Comparison of ENCODE assay signal across 13 cellular contexts in the genomic region with DNA sequence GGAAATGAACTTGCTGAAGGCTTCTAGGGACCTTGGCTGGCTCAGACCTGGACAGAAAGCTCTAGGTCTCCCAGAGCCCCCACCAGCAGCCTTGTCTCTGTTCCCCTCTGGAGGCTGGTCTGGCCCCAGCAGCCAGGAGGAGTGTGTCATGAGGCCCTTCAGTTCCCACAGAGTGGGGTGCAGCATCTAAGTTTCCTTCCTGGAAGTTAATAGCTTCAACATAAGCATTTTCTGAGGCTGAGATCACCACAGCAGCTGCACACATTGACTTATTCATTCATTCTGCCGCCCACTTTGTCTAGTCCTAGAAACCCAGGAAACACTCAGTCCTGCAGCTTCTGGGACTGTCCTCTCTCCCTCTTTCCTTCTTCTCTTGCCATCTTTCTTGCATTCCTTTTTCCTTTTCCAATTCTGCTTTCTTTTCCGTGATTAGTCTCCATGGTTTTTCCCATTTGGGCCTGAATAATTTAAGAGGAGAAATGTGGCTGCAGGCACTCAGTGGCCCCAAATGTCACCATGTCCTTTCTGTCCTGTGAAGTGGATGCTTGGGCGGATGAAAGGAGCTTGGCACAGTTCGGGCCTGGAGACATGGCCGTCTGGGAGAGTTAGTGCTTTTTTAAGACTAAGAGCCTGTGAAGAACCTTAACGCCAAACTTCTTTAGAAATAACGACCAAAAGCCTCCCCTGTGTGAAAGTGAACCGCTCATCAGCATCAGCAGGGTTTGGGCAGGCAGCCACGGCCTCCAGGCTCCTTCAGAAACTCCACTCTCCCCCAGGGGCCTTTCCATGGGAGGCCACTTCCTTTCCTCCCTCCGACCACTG. TPM values are rescaled to one million over a fixed set of nuclear protein-coding genes. Genes with fewer than 3 reads are reported as not detected.
A peak's percentile ranks its signal among the peaks of the same experiment; 100 is the strongest.
DNase-seq lines count a peak whose midpoint lies in the region; ATAC-seq and TF ChIP-seq lines count a peak whose summit lies in the region.
"Had no signal": no experiment of that assay in that cellular context is flagged by ENCODE, and none has a peak within 500 bp of the region (broad histone marks: within the 10 kb centered on the region; RNA-seq: fewer than 3 reads in every experiment).

No MANE protein-coding gene starts in this region.

- ATAC-seq in WTC11 (no peak), heart right ventricle (peak; percentile 6 to 69 (median 53))
- ATAC-seq in stimulated activated effector memory CD8-positive, alpha-beta T cell treated with anti-CD3 and anti-CD28 coated beads, Interleukin-12 subunit alpha, Interleukin-12 subunit beta, amount 100 ng/mL, for 72 hours: peak; percentile 68
- ATAC-seq: CD8-positive, alpha-beta T cell had no signal

- CTCF ChIA-PET in activated naive CD4-positive, alpha-beta T cell treated with anti-CD3 and anti-CD28 coated beads, Interleukin-2, amount 10 ng/mL, durations not matched to agents 7 days and 5 days (lab: Charles Lee): interaction anchor here (0.9 kb wide), 1 partner anchor 31 kb away, joined by 3 read pairs; the partner anchor contains the start of gene PCMTD2
- CTCF ChIA-PET in WTC11 (lab: Charles Lee): interaction anchor here (0.8 to 3.6 kb wide), 13 partner anchors 13 to 122 kb away, joined by 3 to 29 read pairs (median 8); partner anchors contain the start of gene PCMTD2

- TF ChIP-seq CTCF in WTC11 (IDR thresholded peaks at IDR 0.05): no peak
- TF ChIP-seq CTCF in heart right ventricle (IDR thresholded peaks at IDR 0.05): no peak

- H3K4me3 ChIP-seq in heart right ventricle: no peak overlapping the region
- H3K4me3 ChIP-seq: suprapubic skin had no signal

- H3K4me1 Mint-ChIP-seq in activated naive CD4-positive, alpha-beta T cell treated with anti-CD3 and anti-CD28 coated beads, Interleukin-2, amount 50 U/mL, for 24 hours: peaks cover 8% of the 10 kb centered on the region
- peaks cover 22% of the 10 kb centered on the region for H3K4me1 Mint-ChIP-seq in activated naive CD4-positive, alpha-beta T cell treated with anti-CD3 and anti-CD28 coated beads, Interleukin-2, amount 10 ng/mL, durations not matched to agents 7 days and 5 days
- peaks cover 22% of the 10 kb centered on the region for H3K4me1 Mint-ChIP-seq in WTC11
- H3K4me1 Mint-ChIP-seq in stimulated activated effector memory CD8-positive, alpha-beta T cell treated with anti-CD3 and anti-CD28 coated beads, Interleukin-12 subunit alpha, Interleukin-12 subunit beta, amount 100 ng/mL, for 72 hours: peaks cover 32% of the 10 kb centered on the region

- no peaks in the 10 kb centered on the region for H3K9me3 ChIP-seq in heart right ventricle
- H3K9me3 ChIP-seq: suprapubic skin had no signal

- peaks cover 26 to 46% (median 42%) of the 10 kb centered on the region in 9 donors for H3K4me1 ChIP-seq in heart right ventricle

- peak overlapping the region; percentile 39 for H3K27ac Mint-ChIP-seq in activated naive CD4-positive, alpha-beta T cell treated with anti-CD3 and anti-CD28 coated beads, Interleukin-2, amount 50 U/mL, for 24 hours
- no peak overlapping the region for H3K27ac Mint-ChIP-seq in activated naive CD4-positive, alpha-beta T cell treated with anti-CD3 and anti-CD28 coated beads, Interleukin-2, amount 10 ng/mL, durations not matched to agents 7 days and 5 days
- peak overlapping the region; percentile 53; the same call in 1 of the 2 replicates for H3K27ac Mint-ChIP-seq in WTC11
- H3K27ac Mint-ChIP-seq in stimulated activated effector memory CD8-positive, alpha-beta T cell treated with anti-CD3 and anti-CD28 coated beads, Interleukin-12 subunit alpha, Interleukin-12 subunit beta, amount 100 ng/mL, for 72 hours: no peak overlapping the region
- H3K27ac Mint-ChIP-seq: CD8-positive, alpha-beta T cell had no signal

- peak overlapping the region in 9 of 10 donors; percentile 20 to 82 (median 69) for H3K27ac ChIP-seq in heart right ventricle
- H3K27ac ChIP-seq: suprapubic skin had no signal

- no peaks in the 10 kb centered on the region for H3K36me3 Mint-ChIP-seq in activated naive CD4-positive, alpha-beta T cell treated with anti-CD3 and anti-CD28 coated beads, Interleukin-2, amount 50 U/mL, for 24 hours
- H3K36me3 Mint-ChIP-seq in activated naive CD4-positive, alpha-beta T cell treated with anti-CD3 and anti-CD28 coated beads, Interleukin-2, amount 10 ng/mL, durations not matched to agents 7 days and 5 days: no peaks in the 10 kb centered on the region
- no peaks in the 10 kb centered on the region for H3K36me3 Mint-ChIP-seq in WTC11
- no peaks in the 10 kb centered on the region for H3K36me3 Mint-ChIP-seq in stimulated activated effector memory CD8-positive, alpha-beta T cell treated with anti-CD3 and anti-CD28 coated beads, Interleukin-12 subunit alpha, Interleukin-12 subunit beta, amount 100 ng/mL, for 72 hours
- H3K36me3 Mint-ChIP-seq: CD8-positive, alpha-beta T cell had no signal

- intact Hi-C loops in heart right ventricle (cut with DNase I) (no loop called here), posterior vena cava (cut with DNase I) (no loop called here)

- WGBS in heart right ventricle, 2 donors: 33 to 42% methylated on average over 10 of the region's 10 CpGs

- H3K36me3 ChIP-seq in heart right ventricle: no peaks in the 10 kb centered on the region
- H3K36me3 ChIP-seq: suprapubic skin had no signal

- no peaks in the 10 kb centered on the region for H3K9me3 Mint-ChIP-seq in activated naive CD4-positive, alpha-beta T cell treated with anti-CD3 and anti-CD28 coated beads, Interleukin-2, amount 50 U/mL, for 24 hours
- H3K9me3 Mint-ChIP-seq in activated naive CD4-positive, alpha-beta T cell treated with anti-CD3 and anti-CD28 coated beads, Interleukin-2, amount 10 ng/mL, durations not matched to agents 7 days and 5 days: no peaks in the 10 kb centered on the region
- H3K9me3 Mint-ChIP-seq in WTC11: no peaks in the 10 kb centered on the region
- H3K9me3 Mint-ChIP-seq in stimulated activated effector memory CD8-positive, alpha-beta T cell treated with anti-CD3 and anti-CD28 coated beads, Interleukin-12 subunit alpha, Interleukin-12 subunit beta, amount 100 ng/mL, for 72 hours: no peaks in the 10 kb centered on the region
- H3K9me3 Mint-ChIP-seq: CD8-positive, alpha-beta T cell had no signal

- peaks cover 0 to 7% (median 0%) of the 10 kb centered on the region in 7 donors for H3K27me3 ChIP-seq in heart right ventricle

- H3K27me3 Mint-ChIP-seq in activated naive CD4-positive, alpha-beta T cell treated with anti-CD3 and anti-CD28 coated beads, Interleukin-2, amount 50 U/mL, for 24 hours: no peaks in the 10 kb centered on the region
- peaks cover 19% of the 10 kb centered on the region for H3K27me3 Mint-ChIP-seq in activated naive CD4-positive, alpha-beta T cell treated with anti-CD3 and anti-CD28 coated beads, Interleukin-2, amount 10 ng/mL, durations not matched to agents 7 days and 5 days
- no peaks in the 10 kb centered on the region for H3K27me3 Mint-ChIP-seq in WTC11 (ENCODE audit: low read depth)

- DNase-seq in activated naive CD4-positive, alpha-beta T cell treated with anti-CD3 and anti-CD28 coated beads, Interleukin-2, amount 10 ng/mL, durations not matched to agents 7 days and 5 days: no peak
- no peak for DNase-seq in WTC11 (ENCODE audit: low spot score)
- DNase-seq in heart right ventricle: peak in 1 of 2 donors; percentile 29
- no peak for DNase-seq in stimulated activated effector memory CD8-positive, alpha-beta T cell treated with anti-CD3 and anti-CD28 coated beads, Interleukin-12 subunit alpha, Interleukin-12 subunit beta, amount 100 ng/mL, for 72 hours (ENCODE audit: low spot score in 2 of 2)
- DNase-seq in stimulated activated naive CD4-positive, alpha-beta T cell (lab: John Stamatoyannopoulos, UW): no peak
- DNase-seq in posterior vena cava (ENCODE audit: low spot score): no peak
- no peak for DNase-seq in DMS53 (lab: John Stamatoyannopoulos, UW)
- DNase-seq: activated gamma-delta T cell treated with Interleukin-2 at 50 U/mL for 16 hours; CD8-positive, alpha-beta T cell; stimulated activated CD4-positive, alpha-beta T cell treated with anti-CD3 and anti-CD28 coated beads, Interleukin-12 subunit alpha, Interleukin-12 subunit beta, amount 100 ng/mL, for 4 hours; T-helper 1 cell had no signal

- no peak overlapping the region for H3K4me3 Mint-ChIP-seq in activated naive CD4-positive, alpha-beta T cell treated with anti-CD3 and anti-CD28 coated beads, Interleukin-2, amount 50 U/mL, for 24 hours
- H3K4me3 Mint-ChIP-seq in activated naive CD4-positive, alpha-beta T cell treated with anti-CD3 and anti-CD28 coated beads, Interleukin-2, amount 10 ng/mL, durations not matched to agents 7 days and 5 days: no peak overlapping the region
- no peak overlapping the region for H3K4me3 Mint-ChIP-seq in WTC11
- H3K4me3 Mint-ChIP-seq in stimulated activated effector memory CD8-positive, alpha-beta T cell treated with anti-CD3 and anti-CD28 coated beads, Interleukin-12 subunit alpha, Interleukin-12 subunit beta, amount 100 ng/mL, for 72 hours: no peak overlapping the region
- H3K4me3 Mint-ChIP-seq: CD8-positive, alpha-beta T cell had no signal

- POLR2A ChIA-PET in WTC11 (lab: Charles Lee): no interaction called here

TF ChIP-seq in WTC11, 78 proteins besides CTCF, POLR2A, EP300 and RAD21 (continues in another document):
- TF ChIP-seq, protein P1, sequence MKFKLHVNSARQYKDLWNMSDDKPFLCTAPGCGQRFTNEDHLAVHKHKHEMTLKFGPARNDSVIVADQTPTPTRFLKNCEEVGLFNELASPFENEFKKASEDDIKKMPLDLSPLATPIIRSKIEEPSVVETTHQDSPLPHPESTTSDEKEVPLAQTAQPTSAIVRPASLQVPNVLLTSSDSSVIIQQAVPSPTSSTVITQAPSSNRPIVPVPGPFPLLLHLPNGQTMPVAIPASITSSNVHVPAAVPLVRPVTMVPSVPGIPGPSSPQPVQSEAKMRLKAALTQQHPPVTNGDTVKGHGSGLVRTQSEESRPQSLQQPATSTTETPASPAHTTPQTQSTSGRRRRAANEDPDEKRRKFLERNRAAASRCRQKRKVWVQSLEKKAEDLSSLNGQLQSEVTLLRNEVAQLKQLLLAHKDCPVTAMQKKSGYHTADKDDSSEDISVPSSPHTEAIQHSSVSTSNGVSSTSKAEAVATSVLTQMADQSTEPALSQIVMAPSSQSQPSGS (CRISPR knock-in tag; IDR thresholded peaks at IDR 0.05; ENCODE audit: borderline replicate concordance, low read depth): no peak
- TF ChIP-seq GRHL2 (CRISPR knock-in tag; IDR thresholded peaks at IDR 0.05; ENCODE audit: insufficient replicate concordance, severe bottlenecking): no peak

RNA-seq across cellular contexts. Expression of gene PCMTD2, which starts 31.0 kb away (rescaled TPM):
- total RNA-seq in WTC11 (2021): 50.9 to 61.1 TPM (median 57.7 TPM) in 3 replicates
- total RNA-seq in heart right ventricle: 10 to 100 TPM; 56.2 to 83.5 (median 69.4) TPM
- 10 to 100 TPM; 11.7 to 68.4 TPM for polyA plus RNA-seq in heart right ventricle
- total RNA-seq in posterior vena cava: 10 to 100 TPM; 25.1 to 27.0 TPM

Comparison
In these comparisons a context has a peak if more than half of its experiments do, and no peak if none do; other contexts are left out.
1. H3K27ac Mint-ChIP-seq: peak in activated naive CD4-positive, alpha-beta T cell treated with anti-CD3 and anti-CD28 coated beads, Interleukin-2, amount 50 U/mL, for 24 hours (single experiment) and WTC11 (single experiment); none in activated naive CD4-positive, alpha-beta T cell treated with anti-CD3 and anti-CD28 coated beads, Interleukin-2, amount 10 ng/mL, durations not matched to agents 7 days and 5 days (single experiment) and stimulated activated effector memory CD8-positive, alpha-beta T cell treated with anti-CD3 and anti-CD28 coated beads, Interleukin-12 subunit alpha, Interleukin-12 subunit beta, amount 100 ng/mL, for 72 hours (single experiment).